In genomic region chr7:131544449-131545425, GRCh38 we compare ENCODE assay signal across 9 cellular contexts. TPM values are rescaled to one million over a fixed set of nuclear protein-coding genes. Genes with fewer than 3 reads are reported as not detected.
A peak's percentile ranks its signal among the peaks of the same experiment; 100 is the strongest.
DNase-seq lines count a peak whose midpoint lies in the region; ATAC-seq lines count a peak whose summit lies in the region.
"Had no signal": no experiment of that assay in that cellular context is flagged by ENCODE, and none has a peak within 500 bp of the region (broad histone marks: within the 10 kb centered on the region; RNA-seq: fewer than 3 reads in every experiment).

No MANE protein-coding gene starts in this region.

- H3K4me1 ChIP-seq in mesodermal cell (ENCODE audit: control insufficient read depth, insufficient read depth, low read length, poor library complexity, severe bottlenecking), result peaks cover 59% of the 10 kb centered on the region
- no peaks in the 10 kb centered on the region for H3K4me1 ChIP-seq in effector memory CD4-positive, alpha-beta T cell (ENCODE audit: control insufficient read depth, insufficient read depth, low read length, poor library complexity, severe bottlenecking)

- H3K27ac ChIP-seq in mesodermal cell (ENCODE audit: low read depth, low read length, severe bottlenecking), result peak overlapping the region; percentile 67
- H3K27ac ChIP-seq in effector memory CD4-positive, alpha-beta T cell (ENCODE audit: insufficient read depth, low read length, poor library complexity, severe bottlenecking), result no peak overlapping the region
- H3K27ac ChIP-seq: HL-60 had no signal

- 65 to 78% methylated on average over 8 to 15 of the region's 18 CpGs for WGBS in mesodermal cell (ENCODE audit: insufficient coverage in 2 of 2), 2 experiments

- peak; percentile 32 for DNase-seq in COR-L47 (lab: John Stamatoyannopoulos, UW)
- peak; percentile 44 for DNase-seq in Jurkat, Clone E6-1 (ENCODE audit: low read depth, low spot score)
- peak; percentile 34 for DNase-seq in amniotic epithelial cell (ENCODE audit: low read depth)
- DNase-seq in effector memory CD4-positive, alpha-beta T cell, result no peak
- no peak for DNase-seq in activated CD4-positive, alpha-beta T cell treated with anti-CD3 and anti-CD28 coated beads, Interleukin-2, amount 50 U/mL, for 48 hours
- DNase-seq in activated CD4-positive, alpha-beta T cell treated with anti-CD3 and anti-CD28 coated beads for 4 hours, result no peak

- H3K27me3 ChIP-seq in effector memory CD4-positive, alpha-beta T cell (replicated peaks; ENCODE audit: control insufficient read depth, insufficient read depth, low read length, poor library complexity, severe bottlenecking), result no peaks in the 10 kb centered on the region

- H3K36me3 ChIP-seq in mesodermal cell (ENCODE audit: control insufficient read depth, insufficient read depth, low read length), result peaks cover 61% of the 10 kb centered on the region
- H3K36me3 ChIP-seq in effector memory CD4-positive, alpha-beta T cell (ENCODE audit: control insufficient read depth, insufficient read depth, low read length), result no peaks in the 10 kb centered on the region

- no peaks in the 10 kb centered on the region for H3K9me3 ChIP-seq in mesodermal cell (ENCODE audit: control insufficient read depth, low read length)
- H3K9me3 ChIP-seq in effector memory CD4-positive, alpha-beta T cell (ENCODE audit: control insufficient read depth, low read length), result no peaks in the 10 kb centered on the region

- no peak for ATAC-seq in HG03095 (IDR thresholded peaks at IDR 0.05; ENCODE audit: unreplicated experiment)

- no peak overlapping the region for H3K4me3 ChIP-seq in Jurkat, Clone E6-1 (ENCODE audit: low read length)
- no peak overlapping the region for H3K4me3 ChIP-seq in mesodermal cell (ENCODE audit: extremely low read depth, insufficient read depth, low read length, poor library complexity, severe bottlenecking)
- H3K4me3 ChIP-seq in effector memory CD4-positive, alpha-beta T cell (ENCODE audit: insufficient read depth, low read depth, low read length, poor library complexity, severe bottlenecking), result no peak overlapping the region

RNA-seq across cellular contexts. Expression of gene PODXL, which starts 11.7 kb away (rescaled TPM):
- 12.0 TPM for polyA plus RNA-seq in Jurkat, Clone E6-1 (2012; ENCODE audit: insufficient read depth, insufficient read length)
- polyA plus RNA-seq in mesodermal cell (2013, experiment 1 of 2), result 209 TPM
- polyA plus RNA-seq in mesodermal cell (2013, experiment 2 of 2), result 222 TPM

Comparison
In these comparisons a context has a peak if more than half of its experiments do, and no peak if none do; other contexts are left out.
1. DNase-seq: peak in COR-L47 (single experiment), Jurkat, Clone E6-1 (single experiment) and amniotic epithelial cell (single experiment); none in effector memory CD4-positive, alpha-beta T cell (0 of 3), activated CD4-positive, alpha-beta T cell treated with anti-CD3 and anti-CD28 coated beads, Interleukin-2, amount 50 U/mL, for 48 hours (0 of 2) and activated CD4-positive, alpha-beta T cell treated with anti-CD3 and anti-CD28 coated beads for 4 hours (0 of 2).